ENCODE assay signal across 24 cellular contexts in the genomic region with DNA sequence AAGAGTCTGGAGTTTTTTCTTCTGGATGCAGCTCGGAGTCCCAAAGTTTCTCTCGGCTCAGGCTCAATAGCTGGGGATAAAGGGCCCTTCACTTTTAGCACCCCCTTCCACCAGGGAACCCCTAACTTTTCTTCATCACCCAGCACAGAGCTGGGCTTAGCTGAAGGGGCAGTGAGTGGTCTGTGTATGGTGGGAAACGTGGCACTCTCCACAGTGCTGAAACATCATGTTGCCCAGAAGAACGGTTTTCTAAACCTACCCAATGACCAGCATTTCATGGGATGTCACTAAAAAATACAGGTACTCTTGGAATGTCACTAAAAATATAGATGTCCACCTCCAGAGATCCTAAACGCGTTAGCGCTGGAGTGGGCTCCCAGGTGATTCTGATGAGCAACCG. TPM values are rescaled to one million over a fixed set of nuclear protein-coding genes. Genes with fewer than 3 reads are reported as not detected.
"Had no signal": no experiment of that assay in that cellular context is flagged by ENCODE, and none has a peak within 500 bp of the region (broad histone marks: within the 10 kb centered on the region; RNA-seq: fewer than 3 reads in every experiment).

No MANE protein-coding gene starts in this region.

- H3K27ac Mint-ChIP-seq: activated CD4-positive, alpha-beta memory T cell treated with anti-CD3 and anti-CD28 coated beads, Interleukin-2, amount 10 ng/mL, durations not matched to agents 7 days and 5 days; activated CD4-positive, alpha-beta T cell treated with anti-CD3 and anti-CD28 coated beads for 36 hours; activated naive CD4-positive, alpha-beta T cell treated with anti-CD3 and anti-CD28 coated beads for 36 hours; activated naive CD8-positive, alpha-beta T cell; activated T-helper 17 cell treated with anti-CD3 and anti-CD28 coated beads, Interleukin-2, amount 50 U/mL, for 72 hours; brain had no signal

- H3K27me3 ChIP-seq: SJSA1 had no signal

- H3K4me1 Mint-ChIP-seq: activated CD4-positive, alpha-beta T cell treated with anti-CD3 and anti-CD28 coated beads for 36 hours; activated T-helper 17 cell treated with anti-CD3 and anti-CD28 coated beads, Interleukin-2, amount 50 U/mL, for 72 hours; brain had no signal

- H3K4me1 ChIP-seq: SJSA1 had no signal

- H3K4me3 ChIP-seq: SJSA1 had no signal

- H3K36me3 Mint-ChIP-seq: activated naive CD8-positive, alpha-beta T cell; brain had no signal

- H3K27ac ChIP-seq: SJSA1, VCaP had no signal

- ATAC-seq: activated CD4-positive, alpha-beta T cell treated with anti-CD3 and anti-CD28 coated beads for 36 hours; activated T-helper 17 cell treated with anti-CD3 and anti-CD28 coated beads, Interleukin-2, amount 50 U/mL, for 72 hours; PC-3 had no signal

- H3K36me3 ChIP-seq: SJSA1 had no signal

- H3K4me3 Mint-ChIP-seq: activated CD4-positive, alpha-beta memory T cell treated with anti-CD3 and anti-CD28 coated beads, Interleukin-2, amount 10 ng/mL, durations not matched to agents 7 days and 5 days; activated CD4-positive, alpha-beta T cell treated with anti-CD3 and anti-CD28 coated beads for 36 hours; activated naive CD4-positive, alpha-beta T cell treated with anti-CD3 and anti-CD28 coated beads for 36 hours; activated naive CD8-positive, alpha-beta T cell; activated T-helper 17 cell treated with anti-CD3 and anti-CD28 coated beads, Interleukin-2, amount 50 U/mL, for 72 hours; brain; central memory CD8-positive, alpha-beta T cell had no signal

- H3K9me3 ChIP-seq: SJSA1 had no signal

- DNase-seq: activated CD4-positive, alpha-beta memory T cell treated with anti-CD3 and anti-CD28 coated beads, Interleukin-2, amount 10 ng/mL, durations not matched to agents 7 days and 5 days; activated CD4-positive, alpha-beta T cell treated with anti-CD3 and anti-CD28 coated beads for 36 hours; activated CD4-positive, alpha-beta T cell treated with anti-CD3 and anti-CD28 coated beads, Interleukin-2, amount 50 U/mL, for 1 hour; activated gamma-delta T cell; activated naive CD4-positive, alpha-beta T cell treated with anti-CD3 and anti-CD28 coated beads for 36 hours; activated T-cell treated with anti-CD3 and anti-CD28 coated beads for 4 hours; activated T-cell treated with anti-CD3 and anti-CD28 coated beads, Interleukin-2, amount 50 U/mL, for 48 hours; amygdala; NCI-H1048; NCI-H187 treated with DMSO at 0.1 percent for 48 hours; NCI-H2081 treated with DMSO at 0.1 percent for 48 hours; NCI-H446; PC-3; SHP77 had no signal

RNA-seq across cellular contexts. Expression of a gene that starts 12.0 kb away (rescaled TPM):
- total RNA-seq: activated CD4-positive, alpha-beta memory T cell treated with anti-CD3 and anti-CD28 coated beads, Interleukin-2, amount 10 ng/mL, durations not matched to agents 7 days and 5 days; activated CD4-positive, alpha-beta T cell treated with anti-CD3 and anti-CD28 coated beads for 36 hours; activated CD8-positive, alpha-beta memory T cell treated with anti-CD3 and anti-CD28 coated beads for 36 hours; activated naive CD4-positive, alpha-beta T cell treated with anti-CD3 and anti-CD28 coated beads for 36 hours; activated T-helper 17 cell treated with anti-CD3 and anti-CD28 coated beads, Interleukin-2, amount 50 U/mL, for 72 hours; astrocyte; M059J; PC-3; SJSA1; T-helper 2 cell treated with Interferon-gamma antibody and Interleukin-4, amounts not matched to agents 100 ng/mL and 5 ng/mL, for 36 hours had no signal

RNA-seq across cellular contexts. Expression of a gene that starts 53.8 kb away (rescaled TPM):
- total RNA-seq: activated CD4-positive, alpha-beta memory T cell treated with anti-CD3 and anti-CD28 coated beads, Interleukin-2, amount 10 ng/mL, durations not matched to agents 7 days and 5 days; activated CD4-positive, alpha-beta T cell treated with anti-CD3 and anti-CD28 coated beads for 36 hours; activated CD8-positive, alpha-beta memory T cell treated with anti-CD3 and anti-CD28 coated beads for 36 hours; activated naive CD4-positive, alpha-beta T cell treated with anti-CD3 and anti-CD28 coated beads for 36 hours; activated T-helper 17 cell treated with anti-CD3 and anti-CD28 coated beads, Interleukin-2, amount 50 U/mL, for 72 hours; astrocyte; M059J; PC-3; SJSA1; T-helper 2 cell treated with Interferon-gamma antibody and Interleukin-4, amounts not matched to agents 100 ng/mL and 5 ng/mL, for 36 hours had no signal
